ENCODE assay signal across 2 cellular contexts in the genomic region with DNA sequence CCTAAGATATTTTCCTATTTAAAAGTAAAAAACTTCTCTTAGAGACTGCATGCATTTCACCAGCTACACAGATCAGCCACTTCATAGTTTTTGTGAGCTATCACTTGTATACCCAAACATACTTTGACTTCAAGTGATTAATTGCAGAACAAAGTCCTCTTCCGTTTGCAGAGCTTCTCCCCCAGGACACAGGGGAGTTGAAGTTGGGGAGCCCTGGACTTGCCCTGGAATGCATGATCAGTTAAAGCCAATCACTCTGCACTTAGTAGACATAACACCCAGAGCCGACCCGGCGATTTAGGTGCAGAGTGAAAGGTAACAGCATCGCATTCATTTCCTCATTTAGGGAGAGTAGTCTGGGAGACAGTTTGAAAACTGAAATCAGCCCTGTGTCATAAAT.
TF ChIP-seq lines count a peak whose summit lies in the region.

No MANE protein-coding gene starts in this region.

TF ChIP-seq in GM23338, 12 proteins besides CTCF, POLR2A, EP300 and RAD21:
- TF ChIP-seq EZH2 (IDR thresholded peaks at IDR 0.05; ENCODE audit: low read depth, unreplicated experiment) (no peak), ZNF331 (CRISPR knock-in tag; IDR thresholded peaks at IDR 0.05; ENCODE audit: low read depth) (no peak), CREB1 (CRISPR knock-in tag; IDR thresholded peaks at IDR 0.05; ENCODE audit: low read depth) (no peak), ZNF114 (CRISPR knock-in tag; IDR thresholded peaks at IDR 0.05) (no peak), ETS1 (IDR thresholded peaks at IDR 0.05) (no peak), REST (IDR thresholded peaks at IDR 0.05; ENCODE audit: unreplicated experiment) (no peak), POLR2AphosphoS5 (IDR thresholded peaks at IDR 0.05; ENCODE audit: low read depth) (no peak)

TF ChIP-seq in IMR-90, 13 proteins besides CTCF, POLR2A, EP300 and RAD21:
- TF ChIP-seq MAFK (IDR thresholded peaks at IDR 0.05; ENCODE audit: low read depth, low read length) (no peak), CEBPB (IDR thresholded peaks at IDR 0.05; ENCODE audit: low read depth, low read length) (no peak), RFX5 (IDR thresholded peaks at IDR 0.05; ENCODE audit: low read depth, low read length) (no peak), FOS (IDR thresholded peaks at IDR 0.05; ENCODE audit: low read depth, low read length) (no peak), BHLHE40 (IDR thresholded peaks at IDR 0.05; ENCODE audit: low read depth, low read length) (no peak)
- TF ChIP-seq, protein P1, sequence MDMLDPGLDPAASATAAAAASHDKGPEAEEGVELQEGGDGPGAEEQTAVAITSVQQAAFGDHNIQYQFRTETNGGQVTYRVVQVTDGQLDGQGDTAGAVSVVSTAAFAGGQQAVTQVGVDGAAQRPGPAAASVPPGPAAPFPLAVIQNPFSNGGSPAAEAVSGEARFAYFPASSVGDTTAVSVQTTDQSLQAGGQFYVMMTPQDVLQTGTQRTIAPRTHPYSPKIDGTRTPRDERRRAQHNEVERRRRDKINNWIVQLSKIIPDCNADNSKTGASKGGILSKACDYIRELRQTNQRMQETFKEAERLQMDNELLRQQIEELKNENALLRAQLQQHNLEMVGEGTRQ (IDR thresholded peaks at IDR 0.05; ENCODE audit: low read depth, low read length): no peak
